9 cellular contexts compared by ENCODE assay signal in genomic region chr12:3658327-3659163, GRCh38.
A peak's percentile ranks its signal among the peaks of the same experiment; 100 is the strongest.
DNase-seq lines count a peak whose midpoint lies in the region; ATAC-seq and TF ChIP-seq lines count a peak whose summit lies in the region.
"Had no signal": no experiment of that assay in that cellular context is flagged by ENCODE, and none has a peak within 500 bp of the region (broad histone marks: within the 10 kb centered on the region; RNA-seq: fewer than 3 reads in every experiment).

No MANE protein-coding gene starts in this region.

- no peaks in the 10 kb centered on the region for H3K9me3 ChIP-seq in gastrocnemius medialis

- H3K27ac ChIP-seq in 22Rv1 (no peak overlapping the region), gastrocnemius medialis (no peak overlapping the region)

- no peaks in the 10 kb centered on the region for H3K27me3 ChIP-seq in gastrocnemius medialis

- no peaks in the 10 kb centered on the region for H3K4me1 ChIP-seq in gastrocnemius medialis

- in situ Hi-C loops in gastrocnemius medialis (cut with MboI; ENCODE audit: low sequenced_read_pairs in 4 of 4) = loop anchor here in 2 of 4 donors (10.0 kb wide), 1 partner anchor 116 kb away; no protein-coding TSS in a partner anchor

- TF ChIP-seq CTCF in 22Rv1 (IDR thresholded peaks at IDR 0.05) (peak; percentile 80), GM12873 (IDR thresholded peaks at IDR 0.05; ENCODE audit: insufficient read depth, low read depth, low read length, missing control alignments) (peak; percentile 61), gastrocnemius medialis (IDR thresholded peaks at IDR 0.05 in 4 of 5, conservative IDR thresholded peaks at IDR 0.05 in 1 of 5) (peak in 3 of 5 experiments; percentile 17 to 35 (median 23))

- intact Hi-C loops in gastrocnemius medialis (cut with DNase I; ENCODE audit: low total_unique reads) = loop anchor here (10.0 kb wide), 2 partner anchors 146 to 354 kb away; no protein-coding TSS in a partner anchor

- DNase-seq in T-helper 9 cell = peak; percentile 11
- peak; percentile 21 for DNase-seq in fibroblast of peridontal ligament (ENCODE audit: extremely low read depth)
- DNase-seq in gastrocnemius medialis = peak in 1 of 2 donors; percentile 21
- no peak for DNase-seq in NCI-H1092 (lab: John Stamatoyannopoulos, UW)
- DNase-seq in DMS153 (lab: John Stamatoyannopoulos, UW) = no peak
- DNase-seq: activated naive CD8-positive, alpha-beta T cell treated with anti-CD3 and anti-CD28 coated beads, Interleukin-2, amount 10 ng/mL, durations not matched to agents 7 days and 5 days had no signal

- no peak for TF ChIP-seq POLR2A in gastrocnemius medialis (IDR thresholded peaks at IDR 0.05)

- ATAC-seq in gastrocnemius medialis (no peak), HG02798 (IDR thresholded peaks at IDR 0.05; ENCODE audit: poor library complexity, unreplicated experiment) (no peak)

- H3K36me3 ChIP-seq in gastrocnemius medialis = no peaks in the 10 kb centered on the region

- no peak overlapping the region for H3K4me3 ChIP-seq in gastrocnemius medialis

Comparison
In these comparisons a context has a peak if more than half of its experiments do, and no peak if none do; other contexts are left out.
1. CTCF ChIP-seq: peak in every context shown above with its lines; median percentile 80 in 22Rv1; 61 in GM12873; 23 in gastrocnemius medialis.
2. DNase-seq: peak in T-helper 9 cell (single experiment) and fibroblast of peridontal ligament (single experiment); none in NCI-H1092 (single experiment) and DMS153 (single experiment).